ENCODE assay signal across 33 cellular contexts in the genomic region with DNA sequence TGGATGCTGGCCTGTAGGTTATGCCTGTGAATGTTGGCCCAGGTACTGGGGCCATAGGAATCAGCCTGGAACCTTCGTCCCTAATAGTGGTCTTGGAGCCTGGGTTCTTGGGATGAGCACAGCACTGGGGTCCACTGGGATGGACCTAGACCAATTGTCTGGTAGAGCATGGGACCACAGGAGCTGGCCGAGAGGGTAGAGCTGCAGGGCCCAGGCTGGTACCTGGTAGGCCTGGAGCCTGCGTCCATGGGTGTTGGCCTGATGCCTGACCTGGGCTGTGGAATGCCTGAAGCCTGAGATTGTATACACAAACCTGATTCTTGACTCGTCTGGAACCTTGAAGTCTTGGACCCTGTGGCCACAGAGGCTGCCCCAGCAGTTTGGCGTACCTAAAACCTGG. TPM values are rescaled to one million over a fixed set of nuclear protein-coding genes. Genes with fewer than 3 reads are reported as not detected.
"Had no signal": no experiment of that assay in that cellular context is flagged by ENCODE, and none has a peak within 500 bp of the region (broad histone marks: within the 10 kb centered on the region; RNA-seq: fewer than 3 reads in every experiment).

No MANE protein-coding gene starts in this region.

- H3K4me3 Mint-ChIP-seq: stimulated activated effector memory CD8-positive, alpha-beta T cell treated with anti-CD3 and anti-CD28 coated beads, Interleukin-12 subunit alpha, Interleukin-12 subunit beta, amount 100 ng/mL, for 72 hours; stimulated activated memory B cell treated with anti-CD40 and anti-IgM and Interleukin-4, amounts not matched to agents 10 μg/mL and 1 μg/mL and 100 μg/mL, for 72 hours; stimulated activated naive B cell treated with anti-CD40 and anti-IgM and Interleukin-4, amounts not matched to agents 10 μg/mL and 1 μg/mL and 100 μg/mL, for 72 hours; stimulated activated naive CD8-positive, alpha-beta T cell treated with anti-CD3 and anti-CD28 coated beads, Interleukin-15, amount 100 ng/mL, for 72 hours; stimulated activated naive CD8-positive, alpha-beta T cell treated with anti-CD3 and anti-CD28 coated beads, Interleukin-15, Interleukin-2, amounts not matched to agents 100 ng/mL and 50 ng/mL, for 24 hours; type B pancreatic cell had no signal

- H3K27me3 ChIP-seq: stomach, suprapubic skin, testis, thyroid gland, tibial artery, tibial nerve, transverse colon, upper lobe of left lung, upper lobe of right lung, uterus, vagina had no signal

- H3K4me1 Mint-ChIP-seq: stimulated activated effector memory CD8-positive, alpha-beta T cell treated with anti-CD3 and anti-CD28 coated beads, Interleukin-12 subunit alpha, Interleukin-12 subunit beta, amount 100 ng/mL, for 72 hours; stimulated activated memory B cell treated with anti-CD40 and anti-IgM and Interleukin-4, amounts not matched to agents 10 μg/mL and 1 μg/mL and 100 μg/mL, for 72 hours; stimulated activated naive B cell treated with anti-CD40 and anti-IgM and Interleukin-4, amounts not matched to agents 10 μg/mL and 1 μg/mL and 100 μg/mL, for 72 hours; stimulated activated naive CD8-positive, alpha-beta T cell treated with anti-CD3 and anti-CD28 coated beads, Interleukin-15, amount 100 ng/mL, for 72 hours had no signal

- H3K9me3 ChIP-seq: suprapubic skin, testis, thoracic aorta, thyroid gland, tibial artery, tibial nerve, transverse colon, upper lobe of left lung, upper lobe of right lung, uterus, vagina had no signal

- H3K36me3 Mint-ChIP-seq: stimulated activated effector memory CD8-positive, alpha-beta T cell treated with anti-CD3 and anti-CD28 coated beads, Interleukin-12 subunit alpha, Interleukin-12 subunit beta, amount 100 ng/mL, for 72 hours; stimulated activated memory B cell treated with anti-CD40 and anti-IgM and Interleukin-4, amounts not matched to agents 10 μg/mL and 1 μg/mL and 100 μg/mL, for 72 hours; stimulated activated naive B cell treated with anti-CD40 and anti-IgM and Interleukin-4, amounts not matched to agents 10 μg/mL and 1 μg/mL and 100 μg/mL, for 72 hours; type B pancreatic cell had no signal

- H3K4me1 ChIP-seq: stomach, suprapubic skin, testis, thyroid gland, tibial artery, tibial nerve, transverse colon, upper lobe of left lung, upper lobe of right lung, uterus, vagina had no signal

- DNase-seq: stimulated activated CD4-positive, alpha-beta T cell treated with anti-CD3 and anti-CD28 coated beads, Interleukin-2, amount 100 ng/mL, for 48 hours; stimulated activated CD4-positive, alpha-beta T cell treated with anti-CD3 and anti-CD28 coated beads, Interleukin-4, amount 100 ng/mL, for 1 hour; stimulated activated CD4-positive, alpha-beta T cell treated with anti-CD3 and anti-CD28 coated beads, Interleukin-4, amount 100 ng/mL, for 24 hours; stimulated activated CD4-positive, alpha-beta T cell treated with anti-CD3 and anti-CD28 coated beads, Interleukin-4, amount 100 ng/mL, for 4 hours; stimulated activated CD8-positive, alpha-beta memory T cell treated with anti-CD3 and anti-CD28 coated beads, Interleukin-4, amount 100 ng/mL, for 48 hours; stimulated activated naive B cell treated with anti-CD40 and anti-IgM and Interleukin-4, amounts not matched to agents 10 μg/mL and 1 μg/mL and 100 μg/mL, for 72 hours; stimulated activated naive CD4-positive, alpha-beta T cell; stimulated activated naive CD4-positive, alpha-beta T cell treated with Interleukin-2 at 50 U/mL for 16 hours; stimulated activated naive CD8-positive, alpha-beta T cell treated with anti-CD3 and anti-CD28 coated beads, Interleukin-15, amount 100 ng/mL, for 72 hours; stimulated activated naive CD8-positive, alpha-beta T cell treated with anti-CD3 and anti-CD28 coated beads, Interleukin-15, Interleukin-2, amounts not matched to agents 100 U/mL and 50 U/mL, for 24 hours; stomach; substantia nigra; testis; thyroid gland; tibial artery; transverse colon; trophoblast cell; upper lobe of left lung; upper lobe of right lung; uterus had no signal

- H3K9me3 Mint-ChIP-seq: stimulated activated memory B cell treated with anti-CD40 and anti-IgM and Interleukin-4, amounts not matched to agents 10 μg/mL and 1 μg/mL and 100 μg/mL, for 72 hours; stimulated activated naive CD8-positive, alpha-beta T cell treated with anti-CD3 and anti-CD28 coated beads, Interleukin-15, amount 100 ng/mL, for 72 hours; stimulated activated naive CD8-positive, alpha-beta T cell treated with anti-CD3 and anti-CD28 coated beads, Interleukin-15, Interleukin-2, amounts not matched to agents 100 ng/mL and 50 ng/mL, for 24 hours; type B pancreatic cell had no signal

- H3K27me3 Mint-ChIP-seq: stimulated activated memory B cell treated with anti-CD40 and anti-IgM and Interleukin-4, amounts not matched to agents 10 μg/mL and 1 μg/mL and 100 μg/mL, for 72 hours; stimulated activated naive B cell treated with anti-CD40 and anti-IgM and Interleukin-4, amounts not matched to agents 10 μg/mL and 1 μg/mL and 100 μg/mL, for 72 hours; stimulated activated naive CD8-positive, alpha-beta T cell treated with anti-CD3 and anti-CD28 coated beads, Interleukin-15, amount 100 ng/mL, for 72 hours; stimulated activated naive CD8-positive, alpha-beta T cell treated with anti-CD3 and anti-CD28 coated beads, Interleukin-15, Interleukin-2, amounts not matched to agents 100 ng/mL and 50 ng/mL, for 24 hours; type B pancreatic cell had no signal

- H3K4me3 ChIP-seq: stomach, suprapubic skin, testis, thoracic aorta, thyroid gland, tibial artery, tibial nerve, transverse colon, upper lobe of left lung, upper lobe of right lung, uterus, vagina had no signal

- H3K36me3 ChIP-seq: stomach, suprapubic skin, thoracic aorta, thyroid gland, tibial artery, tibial nerve, transverse colon, upper lobe of left lung, upper lobe of right lung, uterus, vagina had no signal

- H3K27ac ChIP-seq: stomach, suprapubic skin, testis, thoracic aorta, thyroid gland, tibial artery, tibial nerve, transverse colon, upper lobe of left lung, upper lobe of right lung, uterus, vagina had no signal

- ATAC-seq: stimulated activated effector memory CD8-positive, alpha-beta T cell treated with anti-CD3 and anti-CD28 coated beads, Interleukin-12 subunit alpha, Interleukin-12 subunit beta, amount 100 ng/mL, for 72 hours; stimulated activated memory B cell treated with anti-CD40 and anti-IgM and Interleukin-4, amounts not matched to agents 10 μg/mL and 1 μg/mL and 100 μg/mL, for 72 hours; stimulated activated naive B cell treated with anti-CD40 and anti-IgM and Interleukin-4, amounts not matched to agents 10 μg/mL and 1 μg/mL and 100 μg/mL, for 72 hours; stimulated activated naive CD8-positive, alpha-beta T cell treated with anti-CD3 and anti-CD28 coated beads, Interleukin-15, amount 100 ng/mL, for 72 hours; stimulated activated naive CD8-positive, alpha-beta T cell treated with anti-CD3 and anti-CD28 coated beads, Interleukin-15, Interleukin-2, amounts not matched to agents 100 U/mL and 50 U/mL, for 24 hours; upper lobe of right lung had no signal

RNA-seq across cellular contexts. Expression of a gene that starts 48.9 kb away (rescaled TPM):
- total RNA-seq: stomach, subcutaneous adipose tissue, suprapubic skin, temporal lobe, thoracic aorta, tibial nerve, transverse colon, upper lobe of right lung, ureter, urinary bladder, uterus, vagina had no signal
- polyA plus RNA-seq: stomach, thymus, urinary bladder had no signal
